8 cellular contexts compared by ENCODE assay signal in genomic region chr19:14405758-14406644, GRCh38. TPM values are rescaled to one million over a fixed set of nuclear protein-coding genes. Genes with fewer than 3 reads are reported as not detected.
DNase-seq lines count a peak whose midpoint lies in the region; ATAC-seq and TF ChIP-seq lines count a peak whose summit lies in the region.

No MANE protein-coding gene starts in this region.

- peak; percentile 53 for ATAC-seq in HG03066 (IDR thresholded peaks at IDR 0.05; ENCODE audit: low read depth, unreplicated experiment)

- no peaks in the 10 kb centered on the region for H3K27me3 Mint-ChIP-seq in activated CD4-positive, alpha-beta T cell treated with anti-CD3 and anti-CD28 coated beads, Interleukin-2, amount 10 ng/mL, durations not matched to agents 24 days and 14 days

- peak overlapping the region; percentile 59 to 89 for H3K27ac ChIP-seq in coronary artery

- H3K4me3 ChIP-seq in coronary artery = peak overlapping the region; percentile 59

- H3K9me3 Mint-ChIP-seq in activated CD4-positive, alpha-beta T cell treated with anti-CD3 and anti-CD28 coated beads, Interleukin-2, amount 10 ng/mL, durations not matched to agents 24 days and 14 days = no peaks in the 10 kb centered on the region

- peaks cover 75% of the 10 kb centered on the region for H3K36me3 Mint-ChIP-seq in activated CD4-positive, alpha-beta T cell treated with anti-CD3 and anti-CD28 coated beads, Interleukin-2, amount 10 ng/mL, durations not matched to agents 24 days and 14 days (ENCODE audit: low read depth)

- intact Hi-C loops in activated CD4-positive, alpha-beta T cell treated with anti-CD3 and anti-CD28 coated beads, Interleukin-2, amount 10 ng/mL, durations not matched to agents 24 days and 14 days (cut with micrococcal nuclease) = loop anchor here (1.0 to 2.0 kb wide), 3 partner anchors 21 to 45 kb away; no protein-coding TSS in a partner anchor

- peak; percentile 57 for DNase-seq in DMS53 (lab: John Stamatoyannopoulos, UW)
- DNase-seq in DMS53 treated with DMSO at 0.1 percent for 48 hours (lab: John Stamatoyannopoulos, UW; ENCODE audit: unreplicated experiment) = no peak
- DNase-seq in NCI-H460 (ENCODE audit: extremely low read depth, low read depth) = peak; percentile 70
- peak; percentile 97 for DNase-seq in activated CD4-positive, alpha-beta T cell treated with anti-CD3 and anti-CD28 coated beads, Interleukin-2, amount 10 ng/mL, durations not matched to agents 24 days and 14 days
- DNase-seq in coronary artery (ENCODE audit: low spot score) = peak; percentile 91
- DNase-seq in left kidney (ENCODE audit: low read depth, low spot score) = peak; percentile 97
- peak; percentile 82 for DNase-seq in stimulated activated CD4-positive, alpha-beta T cell treated with anti-CD3 and anti-CD28 coated beads, Interleukin-2, amount 100 ng/mL, for 4 hours (ENCODE audit: low read depth)

- H3K4me3 Mint-ChIP-seq in activated CD4-positive, alpha-beta T cell treated with anti-CD3 and anti-CD28 coated beads, Interleukin-2, amount 10 ng/mL, durations not matched to agents 24 days and 14 days = no peak overlapping the region

- peaks cover 2% of the 10 kb centered on the region for H3K4me1 Mint-ChIP-seq in activated CD4-positive, alpha-beta T cell treated with anti-CD3 and anti-CD28 coated beads, Interleukin-2, amount 10 ng/mL, durations not matched to agents 24 days and 14 days

- peak; percentile 95 for TF ChIP-seq CTCF in coronary artery (IDR thresholded peaks at IDR 0.05)

- H3K27ac Mint-ChIP-seq in activated CD4-positive, alpha-beta T cell treated with anti-CD3 and anti-CD28 coated beads, Interleukin-2, amount 10 ng/mL, durations not matched to agents 24 days and 14 days = peak overlapping the region; percentile 76

RNA-seq across cellular contexts. Expression of gene DDX39A, which starts 13.1 kb away (rescaled TPM):
- total RNA-seq in NCI-H460 (2014; rRNA removed; shearing (Covaris generic)) = 85.6 and 89.1 TPM in 2 replicates
- 273 and 309 TPM in 2 replicates for polyA plus RNA-seq in NCI-H460 (2014; cell fraction: nucleus; rRNA removed)
- total RNA-seq in activated CD4-positive, alpha-beta T cell treated with anti-CD3 and anti-CD28 coated beads, Interleukin-2, amount 10 ng/mL, durations not matched to agents 24 days and 14 days = 274 and 280 TPM in 2 replicates

RNA-seq across cellular contexts. Expression of gene ADGRE5, which starts 24.8 kb away (rescaled TPM):
- total RNA-seq in NCI-H460 (2014; rRNA removed; shearing (Covaris generic)) = 38.0 and 40.4 TPM in 2 replicates
- polyA plus RNA-seq in NCI-H460 (2014; cell fraction: nucleus; rRNA removed) = 28.3 and 28.9 TPM in 2 replicates
- total RNA-seq in activated CD4-positive, alpha-beta T cell treated with anti-CD3 and anti-CD28 coated beads, Interleukin-2, amount 10 ng/mL, durations not matched to agents 24 days and 14 days = 206 and 209 TPM in 2 replicates

RNA-seq across cellular contexts. Expression of gene PKN1, which starts 27.1 kb away (rescaled TPM):
- total RNA-seq in NCI-H460 (2014; rRNA removed; shearing (Covaris generic)) = 72.8 and 77.4 TPM in 2 replicates
- 71.9 and 112 TPM in 2 replicates for polyA plus RNA-seq in NCI-H460 (2014; cell fraction: nucleus; rRNA removed)
- total RNA-seq in activated CD4-positive, alpha-beta T cell treated with anti-CD3 and anti-CD28 coated beads, Interleukin-2, amount 10 ng/mL, durations not matched to agents 24 days and 14 days = 172 and 180 TPM in 2 replicates
